In the genomic region with DNA sequence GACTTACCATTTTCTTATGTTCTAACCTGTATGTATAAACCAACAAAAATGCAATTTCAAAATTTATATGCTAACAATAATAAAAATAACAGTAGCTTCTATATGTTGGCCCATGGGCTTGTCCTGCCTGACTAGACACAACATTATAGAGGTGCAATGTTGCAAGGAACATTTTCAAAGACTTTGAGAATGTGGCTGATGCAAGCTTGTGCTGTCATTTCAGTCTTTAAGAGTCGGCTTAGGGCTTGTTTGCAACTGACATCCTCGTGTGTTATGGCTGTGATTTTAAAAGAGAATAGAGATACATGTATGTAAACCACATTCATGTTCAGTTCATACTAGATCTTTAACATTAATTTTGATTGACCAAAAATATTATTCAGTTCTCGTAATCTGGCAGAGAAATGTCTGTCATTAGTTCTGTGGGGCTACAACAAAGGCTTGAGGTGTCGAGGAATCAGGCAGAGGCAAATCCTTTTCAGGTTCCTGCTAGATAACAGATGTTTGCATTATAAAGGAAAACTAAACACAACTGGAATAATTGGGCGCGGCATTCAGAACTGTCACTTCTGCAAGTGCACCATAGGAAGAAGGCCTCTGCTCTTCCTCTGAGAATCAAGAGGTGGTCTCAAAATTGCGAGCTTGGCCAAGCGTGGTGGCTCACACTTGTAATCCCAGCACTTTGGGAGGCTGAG, we compare ENCODE assay signal across 23 cellular contexts. TPM values are rescaled to one million over a fixed set of nuclear protein-coding genes. Genes with fewer than 3 reads are reported as not detected.
DNase-seq lines count a peak whose midpoint lies in the region; ATAC-seq and TF ChIP-seq lines count a peak whose summit lies in the region.
"Had no signal": no experiment of that assay in that cellular context is flagged by ENCODE, and none has a peak within 500 bp of the region (broad histone marks: within the 10 kb centered on the region; RNA-seq: fewer than 3 reads in every experiment).

No MANE protein-coding gene starts in this region.

- no peaks in the 10 kb centered on the region for H3K36me3 ChIP-seq in body of pancreas (replicated peaks in 1 of 2; ENCODE audit: insufficient read depth in 1 of 2, low read depth in 2 of 2)
- no peaks in the 10 kb centered on the region for H3K36me3 ChIP-seq in stomach
- H3K36me3 ChIP-seq: esophagus squamous epithelium, sigmoid colon, vagina had no signal

- 25 to 39% methylated on average over 5 to 8 of the region's 8 CpGs for WGBS in body of pancreas, 2 donors
- WGBS in stomach, 5 donors, result 37 to 76% (median 50%) methylated on average over 8 of the region's 8 CpGs

- peak overlapping the region; percentile 41 for H3K27ac Mint-ChIP-seq in activated naive CD8-positive, alpha-beta T cell
- no peak overlapping the region for H3K27ac Mint-ChIP-seq in activated naive CD8-positive, alpha-beta T cell treated with anti-CD3 and anti-CD28 coated beads, Interleukin-2, amount 50 U/mL, for 24 hours

- intact Hi-C loops in body of pancreas (cut with DNase I), result no loop called here
- intact Hi-C loops in stomach (cut with DNase I; ENCODE audit: low total_unique reads), result no loop called here

- H3K4me3 Mint-ChIP-seq in activated naive CD8-positive, alpha-beta T cell, result no peak overlapping the region
- no peak overlapping the region for H3K4me3 Mint-ChIP-seq in activated naive CD8-positive, alpha-beta T cell treated with anti-CD3 and anti-CD28 coated beads, Interleukin-2, amount 50 U/mL, for 24 hours
- H3K4me3 Mint-ChIP-seq: activated CD4-positive, alpha-beta T cell treated with anti-CD3 and anti-CD28 coated beads, Interleukin-2, amount 10 ng/mL, durations not matched to agents 7 days and 5 days had no signal

- peaks cover 72% of the 10 kb centered on the region for H3K4me1 Mint-ChIP-seq in activated naive CD8-positive, alpha-beta T cell (ENCODE audit: low read depth)
- peaks cover 86% of the 10 kb centered on the region for H3K4me1 Mint-ChIP-seq in activated naive CD8-positive, alpha-beta T cell treated with anti-CD3 and anti-CD28 coated beads, Interleukin-2, amount 50 U/mL, for 24 hours

- TF ChIP-seq EP300 in stomach (IDR thresholded peaks at IDR 0.05), result no peak

- H3K9me3 ChIP-seq in body of pancreas (no peaks in the 10 kb centered on the region), stomach (no peaks in the 10 kb centered on the region)
- H3K9me3 ChIP-seq: esophagus squamous epithelium, sigmoid colon, vagina had no signal

- H3K27ac ChIP-seq in body of pancreas, result peak overlapping the region; percentile 62 to 83 (median 71)
- H3K27ac ChIP-seq in stomach, result peak overlapping the region; percentile 47 to 74 (median 65)
- H3K27ac ChIP-seq: sigmoid colon, vagina had no signal

- no peaks in the 10 kb centered on the region for H3K27me3 Mint-ChIP-seq in activated naive CD8-positive, alpha-beta T cell
- no peaks in the 10 kb centered on the region for H3K27me3 Mint-ChIP-seq in activated naive CD8-positive, alpha-beta T cell treated with anti-CD3 and anti-CD28 coated beads, Interleukin-2, amount 50 U/mL, for 24 hours
- H3K27me3 Mint-ChIP-seq: activated CD4-positive, alpha-beta T cell treated with anti-CD3 and anti-CD28 coated beads, Interleukin-2, amount 10 ng/mL, durations not matched to agents 7 days and 5 days had no signal

- TF ChIP-seq POLR2A in body of pancreas (IDR thresholded peaks at IDR 0.05) (no peak), stomach (IDR thresholded peaks at IDR 0.05) (no peak)

- no peak for ATAC-seq in activated naive CD8-positive, alpha-beta T cell treated with anti-CD3 and anti-CD28 coated beads, Interleukin-2, amount 50 U/mL, for 24 hours
- ATAC-seq in body of pancreas, result no peak
- no peak for ATAC-seq in GM19452 (IDR thresholded peaks at IDR 0.05; ENCODE audit: unreplicated experiment)

- H3K36me3 Mint-ChIP-seq in activated naive CD8-positive, alpha-beta T cell, result peaks cover 5% of the 10 kb centered on the region
- peaks cover 2% of the 10 kb centered on the region for H3K36me3 Mint-ChIP-seq in activated naive CD8-positive, alpha-beta T cell treated with anti-CD3 and anti-CD28 coated beads, Interleukin-2, amount 50 U/mL, for 24 hours (ENCODE audit: low read depth)

- H3K9me3 Mint-ChIP-seq in activated naive CD8-positive, alpha-beta T cell (ENCODE audit: low read depth), result no peaks in the 10 kb centered on the region
- no peaks in the 10 kb centered on the region for H3K9me3 Mint-ChIP-seq in activated naive CD8-positive, alpha-beta T cell treated with anti-CD3 and anti-CD28 coated beads, Interleukin-2, amount 50 U/mL, for 24 hours

- H3K4me3 ChIP-seq in body of pancreas, result no peak overlapping the region
- H3K4me3 ChIP-seq in stomach, result no peak overlapping the region
- H3K4me3 ChIP-seq: esophagus squamous epithelium, sigmoid colon, vagina had no signal

- H3K4me1 ChIP-seq in body of pancreas (peaks cover 65% of the 10 kb centered on the region), stomach (peaks cover 0 to 30% (median 15%) of the 10 kb centered on the region in 4 donors)

- no peaks in the 10 kb centered on the region for H3K27me3 ChIP-seq in body of pancreas
- no peaks in the 10 kb centered on the region for H3K27me3 ChIP-seq in stomach
- H3K27me3 ChIP-seq: esophagus squamous epithelium, sigmoid colon, vagina had no signal

- no peak for TF ChIP-seq CTCF in body of pancreas (IDR thresholded peaks at IDR 0.05)
- no peak for TF ChIP-seq CTCF in stomach (IDR thresholded peaks at IDR 0.05)

- no peak for DNase-seq in activated naive CD8-positive, alpha-beta T cell treated with anti-CD3 and anti-CD28 coated beads, Interleukin-2, amount 50 U/mL, for 24 hours
- DNase-seq in NCI-H69 (lab: John Stamatoyannopoulos, UW) (peak; percentile 10), body of pancreas (no peak), stomach (no peak), GOT3 (lab: John Stamatoyannopoulos, UW) (no peak), cerebellar nuclear complex (lab: John Stamatoyannopoulos, UW) (no peak)
- DNase-seq: activated CD4-positive, alpha-beta T cell treated with anti-CD3 and anti-CD28 coated beads, Interleukin-2, amount 10 ng/mL, durations not matched to agents 7 days and 5 days; caudate nucleus; effector CD8-positive, alpha-beta T cell; esophagus squamous epithelium; glutamatergic neuron; MV-4-11; NCI-H2107; NCI-H526; OCI-M1; sigmoid colon; stimulated activated CD4-positive, alpha-beta T cell treated with anti-CD3 and anti-CD28 coated beads, Interleukin-1b, Interleukin-23, amount 100 ng/mL, for 48 hours had no signal

RNA-seq across cellular contexts. Expression of gene TMSB4X, which starts 13.1 kb away (rescaled TPM):
- total RNA-seq in body of pancreas, result 1,000 to 10,000 TPM; 1,104 to 1,472 TPM
- 1,000 to 10,000 TPM; 1,734 to 4,964 (median 2,895) TPM for total RNA-seq in stomach
- over 10,000 TPM in 2 of 3 donors, 1,000 to 10,000 TPM in 1; 4,831 to 14,609 (median 13,196) TPM for polyA plus RNA-seq in stomach
- total RNA-seq: SK-MEL-5 had no signal

RNA-seq across cellular contexts. Expression of gene FAM9C, which starts 56.4 kb away (rescaled TPM):
- total RNA-seq in body of pancreas (not detected), stomach (under 1 TPM in 1 of 5 donors, not detected in 4; 0.18 TPM)
- under 1 TPM in 1 of 3 donors, not detected in 2; 0.31 TPM for polyA plus RNA-seq in stomach
- total RNA-seq: activated CD4-positive, alpha-beta T cell treated with anti-CD3 and anti-CD28 coated beads, Interleukin-2, amount 10 ng/mL, durations not matched to agents 7 days and 5 days; esophagus squamous epithelium; lower leg skin; osteoblast; sigmoid colon; SK-MEL-5; vagina had no signal
